ENCODE assay signal across 14 cellular contexts in the genomic region with DNA sequence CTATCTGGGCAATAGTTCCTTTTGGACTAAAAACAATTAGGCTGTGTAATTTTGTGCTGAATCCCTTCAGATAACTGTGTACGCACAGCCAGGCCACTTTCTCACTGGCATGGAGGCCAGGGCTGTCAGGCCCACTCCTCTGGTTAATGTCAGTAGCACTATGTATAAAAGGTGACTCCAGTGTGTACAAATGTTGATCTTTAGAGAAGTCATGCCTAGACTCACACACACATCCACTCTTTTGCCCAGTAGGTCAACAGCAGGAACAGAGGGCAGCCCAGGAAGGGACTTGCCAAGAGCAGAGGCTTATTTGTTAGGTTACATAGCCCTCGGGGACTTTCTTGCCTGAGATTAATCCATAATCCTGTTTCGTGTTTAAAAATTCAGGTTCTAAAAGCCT.
"Had no signal": no experiment of that assay in that cellular context is flagged by ENCODE, and none has a peak within 500 bp of the region (broad histone marks: within the 10 kb centered on the region; RNA-seq: fewer than 3 reads in every experiment).

No MANE protein-coding gene starts in this region.

- H3K9me3 ChIP-seq: colonic mucosa, mucosa of descending colon, neutrophil had no signal

- DNase-seq: colonic mucosa; effector CD4-positive, alpha-beta T cell; endodermal cell; erythroblast; foreskin keratinocyte; mammary epithelial cell; mucosa of descending colon; naive thymus-derived CD8-positive, alpha-beta T cell; posterior cingulate gyrus; small intestine; stimulated activated CD4-positive, alpha-beta T cell treated with anti-CD3 and anti-CD28 coated beads, Interleukin-12 subunit alpha, Interleukin-12 subunit beta, amount 100 ng/mL, for 4 hours; stimulated activated naive CD4-positive, alpha-beta T cell; trophoblast cell had no signal

- H3K4me1 ChIP-seq: colonic mucosa, foreskin keratinocyte had no signal

- H3K36me3 ChIP-seq: colonic mucosa, neutrophil had no signal

- H3K27ac ChIP-seq: colonic mucosa, foreskin keratinocyte, neutrophil had no signal

- H3K4me3 ChIP-seq: colonic mucosa, mucosa of descending colon had no signal

- H3K27me3 ChIP-seq: colonic mucosa, foreskin keratinocyte, neutrophil had no signal

- ATAC-seq: foreskin keratinocyte; mucosa of descending colon; naive thymus-derived CD8-positive, alpha-beta T cell had no signal
